10 cellular contexts compared by ENCODE assay signal in genomic region chr7:45402480-45403218, GRCh38.
DNase-seq lines count a peak whose midpoint lies in the region; ATAC-seq and TF ChIP-seq lines count a peak whose summit lies in the region.
"Had no signal": no experiment of that assay in that cellular context is flagged by ENCODE, and none has a peak within 500 bp of the region (broad histone marks: within the 10 kb centered on the region; RNA-seq: fewer than 3 reads in every experiment).

No MANE protein-coding gene starts in this region.

- H3K36me3 ChIP-seq in kidney epithelial cell (ENCODE audit: control insufficient read depth, insufficient read depth, low read length), result no peaks in the 10 kb centered on the region
- H3K36me3 ChIP-seq: esophagus muscularis mucosa had no signal

- H3K4me3 Mint-ChIP-seq in activated T-helper 17 cell treated with anti-CD3 and anti-CD28 coated beads, Interleukin-2, amount 50 U/mL, for 72 hours, result no peak overlapping the region
- H3K4me3 Mint-ChIP-seq: nephron had no signal

- no peak overlapping the region for H3K4me3 ChIP-seq in kidney epithelial cell (ENCODE audit: low read depth, low read length)
- H3K4me3 ChIP-seq: esophagus muscularis mucosa had no signal

- peak; percentile 90 for ATAC-seq in activated T-helper 17 cell treated with anti-CD3 and anti-CD28 coated beads, Interleukin-2, amount 50 U/mL, for 72 hours (replicated peaks)

- peaks cover 5% of the 10 kb centered on the region for H3K4me1 Mint-ChIP-seq in activated T-helper 17 cell treated with anti-CD3 and anti-CD28 coated beads, Interleukin-2, amount 50 U/mL, for 72 hours
- H3K4me1 Mint-ChIP-seq: nephron had no signal

- no peaks in the 10 kb centered on the region for H3K27me3 ChIP-seq in kidney epithelial cell (ENCODE audit: control insufficient read depth, insufficient read depth, low read length)
- H3K27me3 ChIP-seq: esophagus muscularis mucosa had no signal

- no peak overlapping the region for H3K27ac Mint-ChIP-seq in activated T-helper 17 cell treated with anti-CD3 and anti-CD28 coated beads, Interleukin-2, amount 50 U/mL, for 72 hours
- H3K27ac Mint-ChIP-seq: nephron had no signal

- no peaks in the 10 kb centered on the region for H3K36me3 Mint-ChIP-seq in activated T-helper 17 cell treated with anti-CD3 and anti-CD28 coated beads, Interleukin-2, amount 50 U/mL, for 72 hours (ENCODE audit: low read depth)

- H3K27me3 Mint-ChIP-seq in activated T-helper 17 cell treated with anti-CD3 and anti-CD28 coated beads, Interleukin-2, amount 50 U/mL, for 72 hours, result peaks cover 15% of the 10 kb centered on the region

- H3K9me3 Mint-ChIP-seq in activated T-helper 17 cell treated with anti-CD3 and anti-CD28 coated beads, Interleukin-2, amount 50 U/mL, for 72 hours, result peaks cover 6% of the 10 kb centered on the region

- TF ChIP-seq CTCF in kidney epithelial cell (IDR thresholded peaks at IDR 0.05; ENCODE audit: insufficient read depth, low read length, poor library complexity, severe bottlenecking), result no peak

- DNase-seq in EH (ENCODE audit: low read depth) (peak; percentile 35), KG1 (lab: John Stamatoyannopoulos, UW) (peak; percentile 2), kidney epithelial cell (ENCODE audit: low read depth) (peak; percentile 34), NCI-H2107 treated with DMSO at 0.1 percent for 48 hours (lab: John Stamatoyannopoulos, UW; ENCODE audit: unreplicated experiment) (no peak), NCI-H1436 (lab: John Stamatoyannopoulos, UW) (no peak), NCI-H2227 (lab: John Stamatoyannopoulos, UW; ENCODE audit: unreplicated experiment) (no peak), medulla oblongata (ENCODE audit: extremely low spot score) (no peak)

Comparison
In these comparisons a context has a peak if more than half of its experiments do, and no peak if none do; other contexts are left out.
1. DNase-seq: peak in EH (single experiment), KG1 (single experiment) and kidney epithelial cell (single experiment); none in NCI-H2107 treated with DMSO at 0.1 percent for 48 hours (single experiment), NCI-H1436 (single experiment), NCI-H2227 (single experiment) and medulla oblongata (single experiment).